8 cellular contexts compared by ENCODE assay signal in genomic region chr1:179743679-179744400, GRCh38. TPM values are rescaled to one million over a fixed set of nuclear protein-coding genes. Genes with fewer than 3 reads are reported as not detected.
A peak's percentile ranks its signal among the peaks of the same experiment; 100 is the strongest.
DNase-seq lines count a peak whose midpoint lies in the region; ATAC-seq and TF ChIP-seq lines count a peak whose summit lies in the region.

No MANE protein-coding gene starts in this region.

- H3K4me3 Mint-ChIP-seq in activated T-helper 2 cell treated with anti-CD3 and anti-CD28 coated beads, Interferon-gamma antibody, Interleukin-2, Interleukin-4, amounts not matched to agents 10 μg/mL and 5 μg/mL and 100 μg/mL, durations not matched to agents 14 hours and 24 hours and 36 hours (ENCODE audit: low read depth), result no peak overlapping the region

- H4K8ac ChIP-seq in trophoblast cell (ENCODE audit: low read depth, low read length), result no peak overlapping the region

- H3K36me3 ChIP-seq in HUES6 (ENCODE audit: control insufficient read depth, insufficient read depth, low read length) (no peaks in the 10 kb centered on the region), cardiac muscle cell (no peaks in the 10 kb centered on the region), trophoblast cell (ENCODE audit: control insufficient read depth in 1 of 2, insufficient read depth in 2 of 2, low read length in 2 of 2) (no peaks in the 10 kb centered on the region), SJCRH30 (no peaks in the 10 kb centered on the region)

- H3K23ac ChIP-seq in trophoblast cell (ENCODE audit: low read length), result no peak overlapping the region

- H3K27ac ChIP-seq in HUES6 (ENCODE audit: low read depth, low read length) (no peak overlapping the region), cardiac muscle cell (no peak overlapping the region), trophoblast cell (ENCODE audit: low read depth, low read length) (no peak overlapping the region), SJCRH30 (no peak overlapping the region)

- peak overlapping the region; percentile 79 for H3K4me2 ChIP-seq in trophoblast cell (ENCODE audit: low read length)

- H3K4me1 Mint-ChIP-seq in activated T-helper 2 cell treated with anti-CD3 and anti-CD28 coated beads, Interferon-gamma antibody, Interleukin-2, Interleukin-4, amounts not matched to agents 10 μg/mL and 5 μg/mL and 100 μg/mL, durations not matched to agents 14 hours and 24 hours and 36 hours (ENCODE audit: low read depth), result peaks cover 6% of the 10 kb centered on the region

- H3K9ac ChIP-seq in HUES6 (ENCODE audit: low read length), result no peak overlapping the region
- no peak overlapping the region for H3K9ac ChIP-seq in trophoblast cell (ENCODE audit: low read length)

- H2AK5ac ChIP-seq in trophoblast cell (ENCODE audit: low read length), result no peak overlapping the region

- no peak overlapping the region for H2BK12ac ChIP-seq in trophoblast cell (ENCODE audit: low read length)

- no peak overlapping the region for H3K18ac ChIP-seq in trophoblast cell (ENCODE audit: low read length)

- 0 out of 2 replicates have a peak, but pooled peaks cover 5% of the 10 kb centered on the region for H3K4me1 ChIP-seq in HUES6 (ENCODE audit: control insufficient read depth, insufficient read depth, low read length)
- no peaks in the 10 kb centered on the region for H3K4me1 ChIP-seq in cardiac muscle cell (ENCODE audit: low read depth)
- H3K4me1 ChIP-seq in trophoblast cell (ENCODE audit: control insufficient read depth in 1 of 2, insufficient read depth in 2 of 2, low read length in 2 of 2), result peaks cover 13 to 16% of the 10 kb centered on the region in 2 experiments
- H3K4me1 ChIP-seq in SJCRH30, result no peaks in the 10 kb centered on the region

- H4K12ac ChIP-seq in trophoblast cell (ENCODE audit: low read depth, low read length), result no peak overlapping the region

- no peak overlapping the region for H4K91ac ChIP-seq in trophoblast cell (ENCODE audit: low read depth, low read length)

- H3K27me3 ChIP-seq in HUES6 (ENCODE audit: control insufficient read depth, insufficient read depth, low read length) (peaks cover 96% of the 10 kb centered on the region), cardiac muscle cell (peaks cover 100% of the 10 kb centered on the region), trophoblast cell (ENCODE audit: insufficient read depth, low read length) (peaks cover 41% of the 10 kb centered on the region), SJCRH30 (no peaks in the 10 kb centered on the region)

- no peak overlapping the region for H2BK120ac ChIP-seq in trophoblast cell (ENCODE audit: insufficient read depth, low read length, poor library complexity)

- no peaks in the 10 kb centered on the region for H3K79me2 ChIP-seq in trophoblast cell (ENCODE audit: control insufficient read depth, insufficient read depth, low read length, poor library complexity)

- H3K14ac ChIP-seq in trophoblast cell (ENCODE audit: low read length), result no peak overlapping the region

- H3K79me1 ChIP-seq in trophoblast cell (ENCODE audit: low read length), result no peaks in the 10 kb centered on the region

- WGBS in trophoblast cell (ENCODE audit: extremely low coverage, insufficient coverage, insufficient read length), result no CpG with 5 or more reads among the region's 85 CpGs

- H3K4me3 ChIP-seq in HUES6 (ENCODE audit: low read depth, low read length), result peak overlapping the region; percentile 59
- H3K4me3 ChIP-seq in cardiac muscle cell, result peak overlapping the region; percentile 29
- H3K4me3 ChIP-seq in trophoblast cell (ENCODE audit: low read depth, low read length), result peak overlapping the region; percentile 53
- no peak overlapping the region for H3K4me3 ChIP-seq in SJCRH30

- no peak overlapping the region for H3K27ac Mint-ChIP-seq in activated T-helper 2 cell treated with anti-CD3 and anti-CD28 coated beads, Interferon-gamma antibody, Interleukin-2, Interleukin-4, amounts not matched to agents 10 μg/mL and 5 μg/mL and 100 μg/mL, durations not matched to agents 14 hours and 24 hours and 36 hours

- H2AFZ ChIP-seq in trophoblast cell (ENCODE audit: insufficient read depth, low read length, poor library complexity), result no peak overlapping the region

- H3K9me3 ChIP-seq in HUES6 (ENCODE audit: control insufficient read depth, insufficient read depth, low read depth, low read length), result no peaks in the 10 kb centered on the region
- H3K9me3 ChIP-seq in cardiac muscle cell (ENCODE audit: low read depth), result no peaks in the 10 kb centered on the region
- no peaks in the 10 kb centered on the region for H3K9me3 ChIP-seq in trophoblast cell (ENCODE audit: insufficient read depth, low read depth, low read length)
- no peaks in the 10 kb centered on the region for H3K9me3 ChIP-seq in SJCRH30 (replicated peaks)

- intact Hi-C loops in activated T-helper 2 cell treated with anti-CD3 and anti-CD28 coated beads, Interferon-gamma antibody, Interleukin-2, Interleukin-4, amounts not matched to agents 10 μg/mL and 5 μg/mL and 100 μg/mL, durations not matched to agents 14 hours and 24 hours and 36 hours (cut with micrococcal nuclease), result loop anchor here (10.0 kb wide), 1 partner anchor 491 kb away; the partner anchor contains the start of gene LHX4

- no peak overlapping the region for H2BK5ac ChIP-seq in trophoblast cell (ENCODE audit: low read depth, low read length, poor library complexity)

- ATAC-seq in GM19452 (IDR thresholded peaks at IDR 0.05; ENCODE audit: unreplicated experiment), result no peak

- no peak for TF ChIP-seq CTCF in cardiac muscle cell (IDR thresholded peaks at IDR 0.05; ENCODE audit: low read depth, low read length)

- no peaks in the 10 kb centered on the region for H3K9me3 Mint-ChIP-seq in activated T-helper 2 cell treated with anti-CD3 and anti-CD28 coated beads, Interferon-gamma antibody, Interleukin-2, Interleukin-4, amounts not matched to agents 10 μg/mL and 5 μg/mL and 100 μg/mL, durations not matched to agents 14 hours and 24 hours and 36 hours

- H3K36me3 Mint-ChIP-seq in activated T-helper 2 cell treated with anti-CD3 and anti-CD28 coated beads, Interferon-gamma antibody, Interleukin-2, Interleukin-4, amounts not matched to agents 10 μg/mL and 5 μg/mL and 100 μg/mL, durations not matched to agents 14 hours and 24 hours and 36 hours (ENCODE audit: low read depth), result no peaks in the 10 kb centered on the region

- no peak overlapping the region for H3K4ac ChIP-seq in trophoblast cell (ENCODE audit: low read depth, low read length)

- peaks cover 66% of the 10 kb centered on the region for H3K27me3 Mint-ChIP-seq in activated T-helper 2 cell treated with anti-CD3 and anti-CD28 coated beads, Interferon-gamma antibody, Interleukin-2, Interleukin-4, amounts not matched to agents 10 μg/mL and 5 μg/mL and 100 μg/mL, durations not matched to agents 14 hours and 24 hours and 36 hours (ENCODE audit: low read depth)

- DNase-seq in Daoy (ENCODE audit: low read depth) (peak; percentile 23), cardiac muscle cell (ENCODE audit: low read depth in 1 of 2, low spot score in 1 of 2) (peak; percentile 21 to 49), trophoblast cell (peak in 1 of 2 donors; percentile 45), SJCRH30 (no peak), mesenteric fat pad (ENCODE audit: low spot score) (no peak)
- no peak for DNase-seq in activated T-helper 2 cell treated with anti-CD3 and anti-CD28 coated beads, Interferon-gamma antibody, Interleukin-2, Interleukin-4, amounts not matched to agents 10 μg/mL and 5 μg/mL and 100 μg/mL, durations not matched to agents 14 hours and 24 hours and 36 hours (ENCODE audit: low spot score)

RNA-seq across cellular contexts. Expression of gene FAM163A, which starts 0.7 kb away (rescaled TPM):
- 0.06 TPM in 1 of 2 replicates, not detected in the other for total RNA-seq in Daoy (2014; rRNA removed; shearing (Covaris generic))
- total RNA-seq in cardiac muscle cell (0.18 and 0.42 TPM in 2 replicates), mesenteric fat pad (not detected)
- polyA plus RNA-seq in cardiac muscle cell, result 0.06 TPM in 1 of 2 replicates, not detected in the other
- not detected in 2 replicates for polyA plus RNA-seq in trophoblast cell (2013)
- total RNA-seq in activated T-helper 2 cell treated with anti-CD3 and anti-CD28 coated beads, Interferon-gamma antibody, Interleukin-2, Interleukin-4, amounts not matched to agents 10 μg/mL and 5 μg/mL and 100 μg/mL, durations not matched to agents 14 hours and 24 hours and 36 hours, result not detected in 2 replicates
- not detected in 2 replicates for total RNA-seq in SJCRH30 (2014; rRNA removed; shearing (Covaris generic))

Comparison
In these comparisons a context has a peak if more than half of its experiments do, and no peak if none do; other contexts are left out.
1. DNase-seq: peak in Daoy (single experiment) and cardiac muscle cell (2 of 2); none in activated T-helper 2 cell treated with anti-CD3 and anti-CD28 coated beads, Interferon-gamma antibody, Interleukin-2, Interleukin-4, amounts not matched to agents 10 μg/mL and 5 μg/mL and 100 μg/mL, durations not matched to agents 14 hours and 24 hours and 36 hours (single experiment), SJCRH30 (0 of 2) and mesenteric fat pad (single experiment).